ENCODE assay signal across 1 cellular context in genomic region chr9:122368642-122369041, GRCh38.
TF ChIP-seq lines count a peak whose summit lies in the region.

No MANE protein-coding gene starts in this region.

TF ChIP-seq in HepG2, 621 proteins besides CTCF, POLR2A, EP300 and RAD21 (continued from another document):
- TF ChIP-seq ZBED4 (CRISPR knock-in tag; IDR thresholded peaks at IDR 0.05; ENCODE audit: borderline replicate concordance) (no peak), HINFP (CRISPR knock-in tag; IDR thresholded peaks at IDR 0.05; ENCODE audit: low read depth) (no peak), ZNF891 (CRISPR knock-in tag; IDR thresholded peaks at IDR 0.05) (no peak), RBFOX2 (IDR thresholded peaks at IDR 0.05; ENCODE audit: low read depth, low read length) (no peak), SCMH1 (CRISPR knock-in tag; IDR thresholded peaks at IDR 0.05; ENCODE audit: borderline replicate concordance) (no peak)
